ENCODE assay signal across 24 cellular contexts in the genomic region with DNA sequence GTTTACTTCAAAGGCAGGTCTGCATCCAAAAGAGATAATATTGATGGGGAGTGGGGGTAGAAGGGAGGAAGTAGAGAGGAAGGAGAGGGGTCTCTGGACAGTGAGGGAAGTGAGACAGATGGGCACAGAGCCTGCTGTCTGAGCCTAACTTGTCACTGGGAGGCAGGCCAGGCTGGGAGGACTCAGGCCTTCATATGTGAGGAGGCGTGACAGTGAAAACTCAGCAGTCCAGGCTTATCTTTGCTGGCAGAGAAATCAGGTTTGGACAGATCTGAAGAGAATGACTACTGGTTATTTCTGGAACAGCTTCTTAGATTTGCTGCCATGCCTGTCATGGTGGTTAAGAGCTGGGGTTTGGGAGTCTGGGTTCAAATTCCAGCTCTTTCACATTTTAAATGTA.
DNase-seq lines count a peak whose midpoint lies in the region; ATAC-seq, FAIRE-seq and TF ChIP-seq lines count a peak whose summit lies in the region.
"Had no signal": no experiment of that assay in that cellular context is flagged by ENCODE, and none has a peak within 500 bp of the region (broad histone marks: within the 10 kb centered on the region; RNA-seq: fewer than 3 reads in every experiment).

No MANE protein-coding gene starts in this region.

- peak; percentile 91 for ATAC-seq in Right ventricle myocardium inferior
- ATAC-seq in aorta (ENCODE audit: low FRiP score) = peak; percentile 33
- ATAC-seq in GM18519 (IDR thresholded peaks at IDR 0.05; ENCODE audit: low FRiP score, unreplicated experiment) = no peak
- no peak for ATAC-seq in GM18511 (IDR thresholded peaks at IDR 0.05; ENCODE audit: unreplicated experiment)
- ATAC-seq: activated CD4-positive, CD25-positive, alpha-beta regulatory T cell treated with anti-CD3 and anti-CD28 coated beads, Interleukin-2, amount 50 U/mL, for 24 hours; PC-3 had no signal

- intact Hi-C loops in Right ventricle myocardium inferior (cut with DNase I) (loop anchor here (2.0 kb wide), 1 partner anchor 24 kb away; no protein-coding TSS in a partner anchor), kidney (cut with DNase I) (no loop called here), aorta (cut with DNase I) (loop anchor here (5.0 to 10.0 kb wide), 3 partner anchors 84 to 146 kb away; no protein-coding TSS in a partner anchor)

- peak in 1 of 2 donors; percentile 16 for TF ChIP-seq CTCF in right atrium auricular region (IDR thresholded peaks at IDR 0.05)
- no peak for TF ChIP-seq CTCF in kidney (IDR thresholded peaks at IDR 0.05; ENCODE audit: borderline replicate concordance, extremely low read depth, insufficient read depth)

- H3K9ac ChIP-seq in kidney (ENCODE audit: low read length in 2 of 2) = no peak overlapping the region

- no peak for FAIRE-seq in kidney (lab: Jason Lieb, UNC)
- FAIRE-seq: small intestine had no signal

- H3K27me3 ChIP-seq in right atrium auricular region (no peaks in the 10 kb centered on the region), aorta (ENCODE audit: control insufficient read depth in 1 of 2, insufficient read depth in 2 of 2, low read length in 1 of 2) (no peaks in the 10 kb centered on the region)
- H3K27me3 ChIP-seq: esophagus muscularis mucosa, SJSA1 had no signal

- H3K36me3 ChIP-seq in right atrium auricular region (no peaks in the 10 kb centered on the region), kidney (ENCODE audit: control insufficient read depth in 1 of 2, insufficient read depth in 2 of 2, low read length in 2 of 2) (no peaks in the 10 kb centered on the region), aorta (ENCODE audit: control insufficient read depth in 1 of 2, insufficient read depth in 2 of 2, low read length in 1 of 2) (no peaks in the 10 kb centered on the region)
- H3K36me3 ChIP-seq: esophagus muscularis mucosa, prostate gland, SJSA1 had no signal

- H3K4me3 ChIP-seq in right atrium auricular region (no peak overlapping the region), kidney (ENCODE audit: low read length in 2 of 2) (no peak overlapping the region), aorta (ENCODE audit: low read length in 2 of 2) (no peak overlapping the region)
- H3K4me3 ChIP-seq: esophagus muscularis mucosa, prostate gland, SJSA1 had no signal

- DNase-seq in Right ventricle myocardium inferior (ENCODE audit: missing footprints) (peak; percentile 73), right atrium auricular region (ENCODE audit: low spot score) (no peak), erythroblast (lab: John Stamatoyannopoulos, UW) (peak; percentile 46 to 52), kidney (peak; percentile 83), aorta (peak in 1 of 2 donors; percentile 63), DMS53 (lab: John Stamatoyannopoulos, UW) (no peak)
- DNase-seq: caudate nucleus; glutamatergic neuron; HCEC 1CT; mammary epithelial cell; NCI-H1436 treated with DMSO at 0.1 percent for 48 hours; NCI-H2171 treated with DMSO at 0.1 percent for 48 hours; NCI-H748 treated with DMSO at 0.1 percent for 48 hours; PC-3; small intestine; stimulated activated CD4-positive, alpha-beta T cell treated with anti-CD3 and anti-CD28 coated beads, Interleukin-4, amount 100 ng/mL, for 24 hours; T-helper 2 cell had no signal

- H3K4me1 ChIP-seq in right atrium auricular region = peaks cover 0 to 32% of the 10 kb centered on the region in 2 donors
- H3K4me1 ChIP-seq in kidney (ENCODE audit: control insufficient read depth in 1 of 2, insufficient read depth in 1 of 2, low read depth in 1 of 2, low read length in 2 of 2) = no peaks in the 10 kb centered on the region
- peaks cover 2 to 10% of the 10 kb centered on the region in 2 donors for H3K4me1 ChIP-seq in aorta (ENCODE audit: control insufficient read depth in 1 of 2, insufficient read depth in 2 of 2, low read length in 2 of 2)
- H3K4me1 ChIP-seq: esophagus muscularis mucosa, prostate gland, SJSA1 had no signal

- WGBS in aorta, 2 donors = 52 to 58% methylated on average over 1 of the region's 1 CpG

- H3K9me3 ChIP-seq in right atrium auricular region (no peaks in the 10 kb centered on the region), kidney (ENCODE audit: control insufficient read depth in 1 of 2, low read length in 2 of 2) (no peaks in the 10 kb centered on the region), aorta (ENCODE audit: control insufficient read depth, low read length) (no peaks in the 10 kb centered on the region)
- H3K9me3 ChIP-seq: esophagus muscularis mucosa, prostate gland, SJSA1 had no signal

- H3K27ac ChIP-seq in right atrium auricular region (peak overlapping the region in 1 of 2 donors; percentile 60), kidney (ENCODE audit: low read depth in 2 of 2, low read length in 2 of 2) (no peak overlapping the region), aorta (ENCODE audit: low read depth in 1 of 2, low read length in 2 of 2) (no peak overlapping the region)
- H3K27ac ChIP-seq: 22Rv1, esophagus muscularis mucosa, prostate gland, SJSA1 had no signal

- TF ChIP-seq POLR2A in erythroblast (IDR thresholded peaks at IDR 0.05; ENCODE audit: low read length) = no peak

Comparison
In these comparisons a context has a peak if more than half of its experiments do, and no peak if none do; other contexts are left out.
1. DNase-seq: peak in Right ventricle myocardium inferior (single experiment), erythroblast (2 of 2) and kidney (single experiment); none in right atrium auricular region (single experiment) and DMS53 (single experiment).
2. ATAC-seq: peak in Right ventricle myocardium inferior (single experiment) and aorta (single experiment); none in GM18519 (single experiment) and GM18511 (single experiment).